8 cellular contexts compared by ENCODE assay signal in the genomic region with DNA sequence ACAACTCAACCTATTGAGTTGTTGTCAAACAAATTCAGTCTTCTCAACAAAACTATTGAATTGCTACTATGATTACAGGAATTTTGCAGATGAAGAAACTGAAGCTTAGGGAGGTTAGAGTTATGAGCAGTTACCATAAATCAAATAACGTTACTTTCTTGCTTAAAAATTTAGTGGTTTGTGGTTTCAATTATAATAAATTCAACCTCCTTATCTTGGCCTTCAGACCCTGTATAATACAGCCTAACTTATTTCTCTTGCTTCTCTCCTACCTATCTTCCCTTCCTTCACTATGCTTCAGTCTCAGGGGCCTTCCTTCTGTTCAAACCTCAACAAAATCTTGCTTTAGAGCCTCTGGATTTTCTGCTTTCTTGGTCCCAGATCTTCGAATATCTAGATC.
"Had no signal": no experiment of that assay in that cellular context is flagged by ENCODE, and none has a peak within 500 bp of the region (broad histone marks: within the 10 kb centered on the region; RNA-seq: fewer than 3 reads in every experiment).

No MANE protein-coding gene starts in this region.

- ATAC-seq: GM23338, HepG2 had no signal

- DNase-seq: H9, HCEC 1CT, KBM-7 had no signal

- FAIRE-seq: H1, H54, HepG2 had no signal

- H3K4me1 Mint-ChIP-seq: GM23338, H9 had no signal

- H3K27me3 Mint-ChIP-seq: IgD-negative memory B cell had no signal

- H3K27ac Mint-ChIP-seq: GM23338, H9, IgD-negative memory B cell had no signal

- H3K4me3 Mint-ChIP-seq: GM23338, H9, IgD-negative memory B cell had no signal
